ENCODE assay signal across 1 cellular context in the genomic region with DNA sequence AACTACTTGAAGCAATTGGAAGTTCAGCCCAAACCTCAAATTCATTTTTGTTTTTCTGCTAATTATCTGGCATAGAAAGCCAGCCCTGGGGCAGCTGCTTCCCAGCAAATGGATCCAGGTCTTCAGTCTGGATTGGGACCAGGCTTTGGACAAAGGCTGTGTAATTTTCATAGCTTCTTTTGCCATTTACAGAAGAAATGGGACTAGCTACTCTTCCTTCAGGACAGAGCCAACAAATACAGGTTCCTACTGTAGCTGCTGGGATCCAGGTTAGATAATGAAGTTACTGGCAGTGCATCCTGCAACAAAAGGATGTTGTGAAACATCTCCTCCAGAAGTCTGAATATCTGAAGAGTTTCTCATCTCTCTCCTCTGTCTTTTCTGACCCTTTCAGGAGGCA.
TF ChIP-seq lines count a peak whose summit lies in the region.

No MANE protein-coding gene starts in this region.

TF ChIP-seq in WTC11, 78 proteins besides CTCF, POLR2A, EP300 and RAD21 (continued from another document):
- TF ChIP-seq, protein P1, sequence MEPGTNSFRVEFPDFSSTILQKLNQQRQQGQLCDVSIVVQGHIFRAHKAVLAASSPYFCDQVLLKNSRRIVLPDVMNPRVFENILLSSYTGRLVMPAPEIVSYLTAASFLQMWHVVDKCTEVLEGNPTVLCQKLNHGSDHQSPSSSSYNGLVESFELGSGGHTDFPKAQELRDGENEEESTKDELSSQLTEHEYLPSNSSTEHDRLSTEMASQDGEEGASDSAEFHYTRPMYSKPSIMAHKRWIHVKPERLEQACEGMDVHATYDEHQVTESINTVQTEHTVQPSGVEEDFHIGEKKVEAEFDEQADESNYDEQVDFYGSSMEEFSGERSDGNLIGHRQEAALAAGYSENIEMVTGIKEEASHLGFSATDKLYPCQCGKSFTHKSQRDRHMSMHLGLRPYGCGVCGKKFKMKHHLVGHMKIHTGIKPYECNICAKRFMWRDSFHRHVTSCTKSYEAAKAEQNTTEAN (CRISPR knock-in tag; IDR thresholded peaks at IDR 0.05), result no peak
- TF ChIP-seq, protein P2, sequence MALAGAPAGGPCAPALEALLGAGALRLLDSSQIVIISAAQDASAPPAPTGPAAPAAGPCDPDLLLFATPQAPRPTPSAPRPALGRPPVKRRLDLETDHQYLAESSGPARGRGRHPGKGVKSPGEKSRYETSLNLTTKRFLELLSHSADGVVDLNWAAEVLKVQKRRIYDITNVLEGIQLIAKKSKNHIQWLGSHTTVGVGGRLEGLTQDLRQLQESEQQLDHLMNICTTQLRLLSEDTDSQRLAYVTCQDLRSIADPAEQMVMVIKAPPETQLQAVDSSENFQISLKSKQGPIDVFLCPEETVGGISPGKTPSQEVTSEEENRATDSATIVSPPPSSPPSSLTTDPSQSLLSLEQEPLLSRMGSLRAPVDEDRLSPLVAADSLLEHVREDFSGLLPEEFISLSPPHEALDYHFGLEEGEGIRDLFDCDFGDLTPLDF (CRISPR knock-in tag; IDR thresholded peaks at IDR 0.05), result no peak
